ENCODE assay signal across 2 cellular contexts in the genomic region with DNA sequence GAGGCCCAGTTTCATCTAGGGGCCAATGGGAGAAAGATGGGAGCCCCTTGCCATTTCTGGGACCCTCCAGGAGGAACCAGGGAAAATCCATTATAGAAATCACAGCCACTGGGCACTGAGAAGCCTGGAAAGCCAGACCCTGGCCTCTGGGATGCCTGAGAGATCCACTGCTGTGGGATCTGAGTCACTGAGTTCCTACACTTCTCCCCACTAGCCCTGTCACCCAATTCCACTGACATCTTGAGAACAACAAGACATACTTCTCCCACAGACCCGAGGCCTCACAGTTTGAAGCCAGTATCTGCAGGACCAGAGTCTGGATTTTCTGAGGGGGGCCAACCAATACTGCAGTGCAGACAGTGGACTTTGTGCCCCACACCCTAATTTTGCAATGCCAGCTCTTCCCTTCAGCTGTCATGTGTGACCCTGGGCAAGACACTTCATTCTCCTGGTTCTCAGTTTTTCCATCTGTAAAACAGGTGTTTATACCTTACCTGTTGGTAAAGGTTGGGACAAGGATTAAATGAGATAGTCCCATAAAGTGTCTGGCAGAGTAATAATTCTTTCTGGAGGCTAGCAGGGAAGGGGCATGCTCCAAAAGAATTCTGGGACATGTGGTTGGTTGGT.
TF ChIP-seq lines count a peak whose summit lies in the region.

No MANE protein-coding gene starts in this region.

TF ChIP-seq in HEK293, 187 proteins besides CTCF, POLR2A, EP300 and RAD21:
- peak; percentile 69 for TF ChIP-seq ZNF664 (tag by site-specific recombination; IDR thresholded peaks at IDR 0.05)
- TF ChIP-seq TCF7L2 (IDR thresholded peaks at IDR 0.05; ENCODE audit: borderline replicate concordance, low read depth, low read length), result no peak
- TF ChIP-seq, protein P1, sequence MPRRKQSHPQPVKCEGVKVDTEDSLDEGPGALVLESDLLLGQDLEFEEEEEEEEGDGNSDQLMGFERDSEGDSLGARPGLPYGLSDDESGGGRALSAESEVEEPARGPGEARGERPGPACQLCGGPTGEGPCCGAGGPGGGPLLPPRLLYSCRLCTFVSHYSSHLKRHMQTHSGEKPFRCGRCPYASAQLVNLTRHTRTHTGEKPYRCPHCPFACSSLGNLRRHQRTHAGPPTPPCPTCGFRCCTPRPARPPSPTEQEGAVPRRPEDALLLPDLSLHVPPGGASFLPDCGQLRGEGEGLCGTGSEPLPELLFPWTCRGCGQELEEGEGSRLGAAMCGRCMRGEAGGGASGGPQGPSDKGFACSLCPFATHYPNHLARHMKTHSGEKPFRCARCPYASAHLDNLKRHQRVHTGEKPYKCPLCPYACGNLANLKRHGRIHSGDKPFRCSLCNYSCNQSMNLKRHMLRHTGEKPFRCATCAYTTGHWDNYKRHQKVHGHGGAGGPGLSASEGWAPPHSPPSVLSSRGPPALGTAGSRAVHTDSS (tag by site-specific recombination; IDR thresholded peaks at IDR 0.05), result no peak
- TF ChIP-seq ZNF621 (tag by site-specific recombination; IDR thresholded peaks at IDR 0.05), result no peak
- no peak for TF ChIP-seq ZBTB7A (tag by site-specific recombination; IDR thresholded peaks at IDR 0.05; ENCODE audit: low read depth)
- TF ChIP-seq ZNF354C (tag by site-specific recombination; IDR thresholded peaks at IDR 0.05; ENCODE audit: borderline replicate concordance, low read depth), result no peak
- TF ChIP-seq SCRT2 (tag by site-specific recombination; IDR thresholded peaks at IDR 0.05), result peak; percentile 50; the same call in 1 of the 2 replicates
- TF ChIP-seq, protein P2, sequence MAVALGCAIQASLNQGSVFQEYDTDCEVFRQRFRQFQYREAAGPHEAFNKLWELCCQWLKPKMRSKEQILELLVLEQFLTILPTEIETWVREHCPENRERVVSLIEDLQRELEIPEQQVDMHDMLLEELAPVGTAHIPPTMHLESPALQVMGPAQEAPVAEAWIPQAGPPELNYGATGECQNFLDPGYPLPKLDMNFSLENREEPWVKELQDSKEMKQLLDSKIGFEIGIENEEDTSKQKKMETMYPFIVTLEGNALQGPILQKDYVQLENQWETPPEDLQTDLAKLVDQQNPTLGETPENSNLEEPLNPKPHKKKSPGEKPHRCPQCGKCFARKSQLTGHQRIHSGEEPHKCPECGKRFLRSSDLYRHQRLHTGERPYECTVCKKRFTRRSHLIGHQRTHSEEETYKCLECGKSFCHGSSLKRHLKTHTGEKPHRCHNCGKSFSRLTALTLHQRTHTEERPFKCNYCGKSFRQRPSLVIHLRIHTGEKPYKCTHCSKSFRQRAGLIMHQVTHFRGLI (tag by site-specific recombination; IDR thresholded peaks at IDR 0.05), result no peak
- TF ChIP-seq, protein P3, sequence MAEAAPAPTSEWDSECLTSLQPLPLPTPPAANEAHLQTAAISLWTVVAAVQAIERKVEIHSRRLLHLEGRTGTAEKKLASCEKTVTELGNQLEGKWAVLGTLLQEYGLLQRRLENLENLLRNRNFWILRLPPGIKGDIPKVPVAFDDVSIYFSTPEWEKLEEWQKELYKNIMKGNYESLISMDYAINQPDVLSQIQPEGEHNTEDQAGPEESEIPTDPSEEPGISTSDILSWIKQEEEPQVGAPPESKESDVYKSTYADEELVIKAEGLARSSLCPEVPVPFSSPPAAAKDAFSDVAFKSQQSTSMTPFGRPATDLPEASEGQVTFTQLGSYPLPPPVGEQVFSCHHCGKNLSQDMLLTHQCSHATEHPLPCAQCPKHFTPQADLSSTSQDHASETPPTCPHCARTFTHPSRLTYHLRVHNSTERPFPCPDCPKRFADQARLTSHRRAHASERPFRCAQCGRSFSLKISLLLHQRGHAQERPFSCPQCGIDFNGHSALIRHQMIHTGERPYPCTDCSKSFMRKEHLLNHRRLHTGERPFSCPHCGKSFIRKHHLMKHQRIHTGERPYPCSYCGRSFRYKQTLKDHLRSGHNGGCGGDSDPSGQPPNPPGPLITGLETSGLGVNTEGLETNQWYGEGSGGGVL (tag by site-specific recombination; IDR thresholded peaks at IDR 0.05), result no peak
- TF ChIP-seq ZNF16 (tag by site-specific recombination; IDR thresholded peaks at IDR 0.05; ENCODE audit: low read depth), result no peak
- TF ChIP-seq HOXD13 (CRISPR knock-in tag; IDR thresholded peaks at IDR 0.05; ENCODE audit: borderline replicate concordance), result no peak
TF ChIP-seq in HEK293: peak in this region for 2.

TF ChIP-seq in liver, 16 proteins besides CTCF, POLR2A, EP300 and RAD21:
- TF ChIP-seq JUND (IDR thresholded peaks at IDR 0.05), result no peak
- TF ChIP-seq HNF4A (conservative IDR thresholded peaks at IDR 0.05), result peak; percentile 58 to 67
- peak in 1 of 2 donors; percentile 15 for TF ChIP-seq RXRA (IDR thresholded peaks at IDR 0.05)
TF ChIP-seq in liver: peak in this region for 2.
